23 cellular contexts compared by ENCODE assay signal in genomic region chr10:35961501-35961900, GRCh38.
DNase-seq lines count a peak whose midpoint lies in the region; ATAC-seq and TF ChIP-seq lines count a peak whose summit lies in the region.
"Had no signal": no experiment of that assay in that cellular context is flagged by ENCODE, and none has a peak within 500 bp of the region (broad histone marks: within the 10 kb centered on the region; RNA-seq: fewer than 3 reads in every experiment).

No MANE protein-coding gene starts in this region.

- H3K27me3 Mint-ChIP-seq in nephron progenitor cell (ENCODE audit: low read depth, poor library complexity) (peaks cover 4% of the 10 kb centered on the region), natural killer cell (ENCODE audit: low read depth in 2 of 2) (no peaks in the 10 kb centered on the region)
- H3K27me3 Mint-ChIP-seq: activated naive CD8-positive, alpha-beta T cell treated with anti-CD3 and anti-CD28 coated beads, Interleukin-2, amount 10 ng/mL, durations not matched to agents 7 days and 5 days; B cell; stimulated activated naive CD8-positive, alpha-beta T cell treated with anti-CD3 and anti-CD28 coated beads, Interleukin-15, Interleukin-2, amounts not matched to agents 100 ng/mL and 50 ng/mL, for 24 hours had no signal

- H3K9me3 Mint-ChIP-seq in nephron progenitor cell (peaks cover 17% of the 10 kb centered on the region), natural killer cell (peaks cover 13 to 18% of the 10 kb centered on the region in 2 donors)
- H3K9me3 Mint-ChIP-seq: stimulated activated naive CD8-positive, alpha-beta T cell treated with anti-CD3 and anti-CD28 coated beads, Interleukin-15, Interleukin-2, amounts not matched to agents 100 ng/mL and 50 ng/mL, for 24 hours had no signal

- intact Hi-C loops in natural killer cell (cut with micrococcal nuclease), result no loop called here

- ATAC-seq in GM21717 (IDR thresholded peaks at IDR 0.05; ENCODE audit: unreplicated experiment) (no peak), natural killer cell (no peak), GM18520 (IDR thresholded peaks at IDR 0.05; ENCODE audit: unreplicated experiment) (no peak)
- ATAC-seq: left ventricle myocardium superior had no signal

- H3K4me3 Mint-ChIP-seq in nephron progenitor cell (no peak overlapping the region), natural killer cell (no peak overlapping the region)
- H3K4me3 Mint-ChIP-seq: activated naive CD8-positive, alpha-beta T cell treated with anti-CD3 and anti-CD28 coated beads, Interleukin-2, amount 10 ng/mL, durations not matched to agents 7 days and 5 days; B cell; stimulated activated naive CD8-positive, alpha-beta T cell treated with anti-CD3 and anti-CD28 coated beads, Interleukin-15, Interleukin-2, amounts not matched to agents 100 ng/mL and 50 ng/mL, for 24 hours had no signal

- DNase-seq in EL, result peak; percentile 25
- DNase-seq in RPMI7951 (ENCODE audit: low read depth), result peak; percentile 50
- DNase-seq in epithelial cell of esophagus (ENCODE audit: low read depth), result peak; percentile 45
- DNase-seq in nephron progenitor cell, result no peak
- no peak for DNase-seq in natural killer cell
- DNase-seq in activated CD4-positive, alpha-beta T cell treated with anti-CD3 and anti-CD28 coated beads for 1 hour, result no peak
- DNase-seq: activated CD4-positive, alpha-beta T cell treated with anti-CD3 and anti-CD28 coated beads, Interleukin-2, amount 50 U/mL, for 1 hour; activated naive CD8-positive, alpha-beta T cell treated with anti-CD3 and anti-CD28 coated beads, Interleukin-2, amount 10 ng/mL, durations not matched to agents 7 days and 5 days; caudate nucleus; COR-L47; left ventricle myocardium superior; NCI-H1436; NCI-H2171 treated with DMSO at 0.1 percent for 48 hours; NCI-H526 treated with DMSO at 0.1 percent for 48 hours; SHP77; stimulated activated CD4-positive, alpha-beta T cell treated with anti-CD3 and anti-CD28 coated beads, Interleukin-4, amount 100 ng/mL, for 1 hour; T-helper 1 cell; trophoblast cell had no signal

- H3K4me1 Mint-ChIP-seq in nephron progenitor cell (peaks cover 53% of the 10 kb centered on the region), natural killer cell (no peaks in the 10 kb centered on the region)
- H3K4me1 Mint-ChIP-seq: activated naive CD8-positive, alpha-beta T cell treated with anti-CD3 and anti-CD28 coated beads, Interleukin-2, amount 10 ng/mL, durations not matched to agents 7 days and 5 days; B cell had no signal

- H3K27ac Mint-ChIP-seq in nephron progenitor cell (peak overlapping the region; percentile 84), natural killer cell (no peak overlapping the region)
- H3K27ac Mint-ChIP-seq: activated naive CD8-positive, alpha-beta T cell treated with anti-CD3 and anti-CD28 coated beads, Interleukin-2, amount 10 ng/mL, durations not matched to agents 7 days and 5 days; activated T-helper 2 cell treated with anti-CD3 and anti-CD28 coated beads, Interferon-gamma antibody, Interleukin-2, Interleukin-4, amounts not matched to agents 10 μg/mL and 5 μg/mL and 100 μg/mL, durations not matched to agents 14 hours and 24 hours and 36 hours; B cell; stimulated activated naive CD8-positive, alpha-beta T cell treated with anti-CD3 and anti-CD28 coated beads, Interleukin-15, Interleukin-2, amounts not matched to agents 100 ng/mL and 50 ng/mL, for 24 hours had no signal

- TF ChIP-seq CTCF in epithelial cell of esophagus (IDR thresholded peaks at IDR 0.05; ENCODE audit: insufficient read depth, low read depth, low read length, missing control alignments) (no peak), nephron progenitor cell (IDR thresholded peaks at IDR 0.05) (no peak), natural killer cell (IDR thresholded peaks at IDR 0.05) (no peak)

- H3K36me3 Mint-ChIP-seq in nephron progenitor cell (ENCODE audit: low read depth), result peaks cover 7% of the 10 kb centered on the region
- no peaks in the 10 kb centered on the region for H3K36me3 Mint-ChIP-seq in natural killer cell
- H3K36me3 Mint-ChIP-seq: activated naive CD8-positive, alpha-beta T cell treated with anti-CD3 and anti-CD28 coated beads, Interleukin-2, amount 10 ng/mL, durations not matched to agents 7 days and 5 days had no signal

- H3K4me3 ChIP-seq in epithelial cell of esophagus (ENCODE audit: low read length), result no peak overlapping the region

Comparison
In these comparisons a context has a peak if more than half of its experiments do, and no peak if none do; other contexts are left out.
1. DNase-seq: peak in EL (single experiment), RPMI7951 (single experiment) and epithelial cell of esophagus (single experiment); none in nephron progenitor cell (single experiment), natural killer cell (single experiment) and activated CD4-positive, alpha-beta T cell treated with anti-CD3 and anti-CD28 coated beads for 1 hour (single experiment).